20 cellular contexts compared by ENCODE assay signal in genomic region chr9:77901038-77901437, GRCh38.
DNase-seq lines count a peak whose midpoint lies in the region; ATAC-seq and TF ChIP-seq lines count a peak whose summit lies in the region.
"Had no signal": no experiment of that assay in that cellular context is flagged by ENCODE, and none has a peak within 500 bp of the region (broad histone marks: within the 10 kb centered on the region; RNA-seq: fewer than 3 reads in every experiment).

No MANE protein-coding gene starts in this region.

- no peaks in the 10 kb centered on the region for H3K27me3 Mint-ChIP-seq in T-helper 2 cell treated with Interferon-gamma antibody and Interleukin-4, amounts not matched to agents 5 μg/mL and 100 μg/mL, for 36 hours (ENCODE audit: low read depth)
- no peaks in the 10 kb centered on the region for H3K27me3 Mint-ChIP-seq in WTC11 (ENCODE audit: low read depth)
- no peaks in the 10 kb centered on the region for H3K27me3 Mint-ChIP-seq in dendritic cell treated with granulocyte-macrophage colony-stimulating factor and Interleukin-4, amounts not matched to agents 40 ng/mL and 50 ng/mL, for 4 days
- H3K27me3 Mint-ChIP-seq in type B pancreatic cell = no peaks in the 10 kb centered on the region

- intact Hi-C loops in dendritic cell treated with granulocyte-macrophage colony-stimulating factor and Interleukin-4, amounts not matched to agents 40 ng/mL and 50 ng/mL, for 4 days (cut with micrococcal nuclease) = no loop called here

- POLR2A ChIA-PET in WTC11 (lab: Charles Lee) = no interaction called here

- no peak for DNase-seq in T-helper 2 cell treated with Interferon-gamma antibody and Interleukin-4, amounts not matched to agents 5 μg/mL and 100 μg/mL, for 36 hours (ENCODE audit: low spot score)
- no peak for DNase-seq in T-helper 2 cell
- DNase-seq in WTC11 (ENCODE audit: low spot score) = no peak
- no peak for DNase-seq in type B pancreatic cell (ENCODE audit: extremely low spot score, unreplicated experiment)
- no peak for DNase-seq in activated T-cell treated with anti-CD3 and anti-CD28 coated beads for 4 hours
- DNase-seq: GOT3, HCEC 1CT, KBM-7, NCI-H1048, NCI-H1417, NCI-H1694, NCI-H2029 treated with DMSO at 0.1 percent for 48 hours, NCI-H2227 treated with DMSO at 0.1 percent for 48 hours, NCI-H526 treated with DMSO at 0.1 percent for 48 hours, SHP77 had no signal

- peaks cover 63% of the 10 kb centered on the region for H3K4me1 Mint-ChIP-seq in T-helper 2 cell treated with Interferon-gamma antibody and Interleukin-4, amounts not matched to agents 5 μg/mL and 100 μg/mL, for 36 hours (ENCODE audit: low read depth)
- H3K4me1 Mint-ChIP-seq in WTC11 (peaks cover 21% of the 10 kb centered on the region), type B pancreatic cell (ENCODE audit: unreplicated experiment) (peaks cover 12% of the 10 kb centered on the region)
- peaks cover 48% of the 10 kb centered on the region for H3K4me1 Mint-ChIP-seq in dendritic cell treated with granulocyte-macrophage colony-stimulating factor and Interleukin-4, amounts not matched to agents 40 ng/mL and 50 ng/mL, for 4 days (ENCODE audit: low read depth)
- H3K4me1 Mint-ChIP-seq: B cell had no signal

- H3K9me3 Mint-ChIP-seq in T-helper 2 cell treated with Interferon-gamma antibody and Interleukin-4, amounts not matched to agents 5 μg/mL and 100 μg/mL, for 36 hours = no peaks in the 10 kb centered on the region
- H3K9me3 Mint-ChIP-seq in WTC11 (no peaks in the 10 kb centered on the region), type B pancreatic cell (peaks cover 4% of the 10 kb centered on the region)
- H3K9me3 Mint-ChIP-seq in dendritic cell treated with granulocyte-macrophage colony-stimulating factor and Interleukin-4, amounts not matched to agents 40 ng/mL and 50 ng/mL, for 4 days = no peaks in the 10 kb centered on the region

- peaks cover 36% of the 10 kb centered on the region for H3K36me3 Mint-ChIP-seq in T-helper 2 cell treated with Interferon-gamma antibody and Interleukin-4, amounts not matched to agents 5 μg/mL and 100 μg/mL, for 36 hours (ENCODE audit: low read depth)
- no peaks in the 10 kb centered on the region for H3K36me3 Mint-ChIP-seq in WTC11
- peaks cover 57% of the 10 kb centered on the region for H3K36me3 Mint-ChIP-seq in dendritic cell treated with granulocyte-macrophage colony-stimulating factor and Interleukin-4, amounts not matched to agents 40 ng/mL and 50 ng/mL, for 4 days (ENCODE audit: low read depth)
- H3K36me3 Mint-ChIP-seq in type B pancreatic cell = peaks cover 13% of the 10 kb centered on the region

- TF ChIP-seq CTCF in WTC11 (IDR thresholded peaks at IDR 0.05) (no peak), type B pancreatic cell (conservative IDR thresholded peaks at IDR 0.05) (no peak)

- ATAC-seq in WTC11 (no peak), GM21390 (IDR thresholded peaks at IDR 0.05; ENCODE audit: unreplicated experiment) (no peak), HG02973 (IDR thresholded peaks at IDR 0.05; ENCODE audit: unreplicated experiment) (no peak)
- ATAC-seq: Panc1 had no signal

- H3K4me3 Mint-ChIP-seq in T-helper 2 cell treated with Interferon-gamma antibody and Interleukin-4, amounts not matched to agents 5 μg/mL and 100 μg/mL, for 36 hours = peak overlapping the region; percentile 2
- H3K4me3 Mint-ChIP-seq in WTC11 = no peak overlapping the region
- H3K4me3 Mint-ChIP-seq in dendritic cell treated with granulocyte-macrophage colony-stimulating factor and Interleukin-4, amounts not matched to agents 40 ng/mL and 50 ng/mL, for 4 days = no peak overlapping the region
- H3K4me3 Mint-ChIP-seq in type B pancreatic cell = no peak overlapping the region
- H3K4me3 Mint-ChIP-seq: B cell had no signal

- CTCF ChIA-PET in WTC11 (lab: Charles Lee) = interaction anchor here (1.5 kb wide), 1 partner anchor 134 kb away, joined by 4 read pairs; no protein-coding TSS in a partner anchor

- H3K27ac Mint-ChIP-seq in T-helper 2 cell treated with Interferon-gamma antibody and Interleukin-4, amounts not matched to agents 5 μg/mL and 100 μg/mL, for 36 hours = peak overlapping the region; percentile 29
- H3K27ac Mint-ChIP-seq in WTC11 = 0 out of 2 replicates have a peak overlapping the region, but pooled peaks have one; percentile 14
- peak overlapping the region; percentile 7 for H3K27ac Mint-ChIP-seq in dendritic cell treated with granulocyte-macrophage colony-stimulating factor and Interleukin-4, amounts not matched to agents 40 ng/mL and 50 ng/mL, for 4 days
- peak overlapping the region; percentile 14 for H3K27ac Mint-ChIP-seq in type B pancreatic cell
- H3K27ac Mint-ChIP-seq: B cell had no signal

TF ChIP-seq in WTC11, 78 proteins besides CTCF, POLR2A, EP300 and RAD21 (continues in another document):
- no peak for TF ChIP-seq NR2C2 (CRISPR knock-in tag; IDR thresholded peaks at IDR 0.05)
- TF ChIP-seq ATF1 (CRISPR knock-in tag; IDR thresholded peaks at IDR 0.05) = no peak
- TF ChIP-seq ATF6 (CRISPR knock-in tag; IDR thresholded peaks at IDR 0.05) = no peak
- TF ChIP-seq ZBTB43 (CRISPR knock-in tag; IDR thresholded peaks at IDR 0.05) = no peak
- no peak for TF ChIP-seq CREB1 (CRISPR knock-in tag; IDR thresholded peaks at IDR 0.05)
- no peak for TF ChIP-seq ZNF396 (CRISPR knock-in tag; IDR thresholded peaks at IDR 0.05; ENCODE audit: borderline replicate concordance)
- TF ChIP-seq ZNF423 (CRISPR knock-in tag; IDR thresholded peaks at IDR 0.05) = no peak
- TF ChIP-seq MAX (CRISPR knock-in tag; IDR thresholded peaks at IDR 0.05) = no peak
- no peak for TF ChIP-seq OVOL2 (CRISPR knock-in tag; IDR thresholded peaks at IDR 0.05; ENCODE audit: borderline replicate concordance)
- no peak for TF ChIP-seq ARID4B (CRISPR knock-in tag; IDR thresholded peaks at IDR 0.05; ENCODE audit: borderline replicate concordance)
- no peak for TF ChIP-seq JAZF1 (CRISPR knock-in tag; IDR thresholded peaks at IDR 0.05)
